Comparison of ENCODE assay signal across 8 cellular contexts in genomic region chr11:128522063-128522942, GRCh38.
DNase-seq lines count a peak whose midpoint lies in the region; ATAC-seq and TF ChIP-seq lines count a peak whose summit lies in the region.

No MANE protein-coding gene starts in this region.

- H3K4me3 ChIP-seq in KMS-11 (IDR thresholded peaks at IDR 0.05; ENCODE audit: insufficient read depth, low read depth, low read length) = no peak overlapping the region

- no peaks in the 10 kb centered on the region; the same call in 1 of the 2 replicates for H4K20me1 ChIP-seq in KMS-11 (ENCODE audit: insufficient read depth)

- peak; percentile 94 for TF ChIP-seq POLR2A in Raji (IDR thresholded peaks at IDR 0.05; ENCODE audit: insufficient read depth, low read depth, low read length)

- H3K27ac ChIP-seq in KMS-11 = peak overlapping the region; percentile 93
- H3K27ac ChIP-seq in foreskin keratinocyte = peak overlapping the region; percentile 89

- DNase-seq in Daoy (ENCODE audit: low read depth) (peak; percentile 99), activated gamma-delta T cell treated with Interleukin-2 at 50 U/mL for 16 hours (peak; percentile 87), foreskin keratinocyte (peak; percentile 98 to 99), neural crest cell (ENCODE audit: low read depth, low spot score) (peak; percentile 82)
- peak; percentile 92 to 94 for DNase-seq in stimulated activated naive CD8-positive, alpha-beta T cell treated with anti-CD3 and anti-CD28 coated beads, Interleukin-15, amount 100 ng/mL, for 72 hours

- ATAC-seq in GM21786 (IDR thresholded peaks at IDR 0.05; ENCODE audit: unreplicated experiment) (peak; percentile 69), foreskin keratinocyte (peak; percentile 95)
- peak; percentile 83 for ATAC-seq in stimulated activated naive CD8-positive, alpha-beta T cell treated with anti-CD3 and anti-CD28 coated beads, Interleukin-15, amount 100 ng/mL, for 72 hours

- H3K4me1 ChIP-seq in KMS-11 (ENCODE audit: low read depth, poor library complexity, severe bottlenecking) (peaks cover 67% of the 10 kb centered on the region), foreskin keratinocyte (peaks cover 31% of the 10 kb centered on the region)

- H3K79me2 ChIP-seq in KMS-11 (ENCODE audit: insufficient read depth, low read depth) = peaks cover 48% of the 10 kb centered on the region

- H3K4me3 Mint-ChIP-seq in neural crest cell = peak overlapping the region; percentile 93
- peak overlapping the region; percentile 84 to 90 for H3K4me3 Mint-ChIP-seq in stimulated activated naive CD8-positive, alpha-beta T cell treated with anti-CD3 and anti-CD28 coated beads, Interleukin-15, amount 100 ng/mL, for 72 hours

- peak overlapping the region; percentile 77 for H3K9ac ChIP-seq in KMS-11

- H3K4me1 Mint-ChIP-seq in neural crest cell = peaks cover 76% of the 10 kb centered on the region
- H3K4me1 Mint-ChIP-seq in stimulated activated naive CD8-positive, alpha-beta T cell treated with anti-CD3 and anti-CD28 coated beads, Interleukin-15, amount 100 ng/mL, for 72 hours = peaks cover 42% of the 10 kb centered on the region

- H3K9me3 Mint-ChIP-seq in neural crest cell = no peaks in the 10 kb centered on the region
- no peaks in the 10 kb centered on the region for H3K9me3 Mint-ChIP-seq in stimulated activated naive CD8-positive, alpha-beta T cell treated with anti-CD3 and anti-CD28 coated beads, Interleukin-15, amount 100 ng/mL, for 72 hours

- H2AFZ ChIP-seq in KMS-11 (ENCODE audit: low read depth) = peak overlapping the region; percentile 62; the same call in 1 of the 2 replicates

- peak overlapping the region; percentile 97 for H3K4me2 ChIP-seq in KMS-11

- H3K27me3 Mint-ChIP-seq in neural crest cell (ENCODE audit: low read depth) = peaks cover 95% of the 10 kb centered on the region
- H3K27me3 Mint-ChIP-seq in stimulated activated naive CD8-positive, alpha-beta T cell treated with anti-CD3 and anti-CD28 coated beads, Interleukin-15, amount 100 ng/mL, for 72 hours = no peaks in the 10 kb centered on the region

- peak overlapping the region; percentile 89 for H3K27ac Mint-ChIP-seq in neural crest cell (ENCODE audit: unreplicated experiment)
- H3K27ac Mint-ChIP-seq in stimulated activated naive CD8-positive, alpha-beta T cell treated with anti-CD3 and anti-CD28 coated beads, Interleukin-15, amount 100 ng/mL, for 72 hours = peak overlapping the region; percentile 99

- TF ChIP-seq CTCF in KMS-11 (conservative IDR thresholded peaks at IDR 0.05; ENCODE audit: low read depth, low read length) (no peak), foreskin keratinocyte (conservative IDR thresholded peaks at IDR 0.05) (no peak), neural crest cell (conservative IDR thresholded peaks at IDR 0.05) (no peak)

- H3K36me3 ChIP-seq in KMS-11 (ENCODE audit: insufficient read depth) = no peaks in the 10 kb centered on the region

- no peaks in the 10 kb centered on the region for H3K36me3 Mint-ChIP-seq in neural crest cell (ENCODE audit: low read depth)

- H3K27me3 ChIP-seq in KMS-11 (ENCODE audit: insufficient read depth, low read depth) (no peaks in the 10 kb centered on the region), foreskin keratinocyte (no peaks in the 10 kb centered on the region)
